ENCODE assay signal across 8 cellular contexts in genomic region chr12:124636138-124636968, GRCh38.
DNase-seq lines count a peak whose midpoint lies in the region; TF ChIP-seq lines count a peak whose summit lies in the region.

No MANE protein-coding gene starts in this region.

- no peaks in the 10 kb centered on the region for H3K36me3 ChIP-seq in HEK293 (ENCODE audit: control insufficient read depth in 2 of 2, insufficient read depth in 1 of 2, low read length in 2 of 2)
- no peaks in the 10 kb centered on the region for H3K36me3 ChIP-seq in tibial nerve

- POLR2A ChIA-PET in HEK293 (lab: Yijun Ruan, JAX) = interaction anchor here (1.0 kb wide), 1 partner anchor 13 kb away, joined by 3 read pairs; no protein-coding TSS in a partner anchor

- DNase-seq in T-helper 1 cell (peak in 3 of 5 donors; percentile 11 to 79 (median 22)), choroid plexus epithelial cell (ENCODE audit: low read depth) (peak; percentile 57), NCI-H1436 treated with DMSO at 0.1 percent for 48 hours (lab: John Stamatoyannopoulos, UW) (no peak), ureter (ENCODE audit: low spot score) (no peak), tibial nerve (ENCODE audit: low spot score in 2 of 2) (no peak), NCI-H526 treated with DMSO at 0.1 percent for 48 hours (lab: John Stamatoyannopoulos, UW) (no peak)
- DNase-seq in stimulated activated CD4-positive, alpha-beta T cell treated with anti-CD3 and anti-CD28 coated beads, Interleukin-12 subunit alpha, Interleukin-12 subunit beta, amount 100 ng/mL, for 24 hours (ENCODE audit: low read depth in 2 of 2) = peak; percentile 44 to 46

- H3K9me3 ChIP-seq in HEK293 (ENCODE audit: control insufficient read depth, insufficient read depth, low read depth, low read length) (no peaks in the 10 kb centered on the region), tibial nerve (no peaks in the 10 kb centered on the region)

- no peak for TF ChIP-seq CTCF in HEK293 (tag by site-specific recombination; IDR thresholded peaks at IDR 0.05)
- TF ChIP-seq CTCF in choroid plexus epithelial cell (conservative IDR thresholded peaks at IDR 0.05; ENCODE audit: low read depth, low read length) = no peak
- TF ChIP-seq CTCF in tibial nerve (IDR thresholded peaks at IDR 0.05) = no peak

- no peak for TF ChIP-seq POLR2A in tibial nerve (IDR thresholded peaks at IDR 0.05)

- no peak for TF ChIP-seq EP300 in tibial nerve (IDR thresholded peaks at IDR 0.05)

- H3K27ac ChIP-seq in HEK293 (ENCODE audit: extremely low read depth, low read depth, low read length) = no peak overlapping the region
- H3K27ac ChIP-seq in tibial nerve = no peak overlapping the region

- H3K4me1 ChIP-seq in HEK293 (ENCODE audit: control insufficient read depth, insufficient read depth, low read length) (no peaks in the 10 kb centered on the region), tibial nerve (peaks cover 0 to 21% (median 0%) of the 10 kb centered on the region in 4 donors)

- H3K27me3 ChIP-seq in tibial nerve = no peaks in the 10 kb centered on the region

- 46 to 47% methylated on average over 10 of the region's 10 CpGs for WGBS in tibial nerve, 2 donors

- H3K4me3 ChIP-seq in HEK293 (ENCODE audit: low read depth, low read length) (no peak overlapping the region), choroid plexus epithelial cell (ENCODE audit: low read depth, low read length) (no peak overlapping the region), tibial nerve (no peak overlapping the region)

- CTCF ChIA-PET in HEK293 (lab: Yijun Ruan, JAX) = interaction anchor here (0.7 to 1.5 kb wide), 3 partner anchors 45 to 712 kb away, joined by 3 to 7 read pairs (median 3); no protein-coding TSS in a partner anchor

TF ChIP-seq in HEK293, 187 proteins besides CTCF, POLR2A, EP300 and RAD21 (continues in another document):
- TF ChIP-seq ZEB2 (tag by site-specific recombination; IDR thresholded peaks at IDR 0.05) = 0 out of 2 replicates have a peak, but pooled peaks have one; percentile 26
- peak; percentile 68 for TF ChIP-seq KLF1 (tag by site-specific recombination; IDR thresholded peaks at IDR 0.05)
- TF ChIP-seq ZSCAN18 (tag by site-specific recombination; IDR thresholded peaks at IDR 0.05) = no peak
- TF ChIP-seq WT1 (tag by site-specific recombination; IDR thresholded peaks at IDR 0.05) = no peak
- no peak for TF ChIP-seq GLI2 (tag by site-specific recombination; IDR thresholded peaks at IDR 0.05; ENCODE audit: borderline replicate concordance, low read depth)
- no peak for TF ChIP-seq ZNF501 (tag by site-specific recombination; IDR thresholded peaks at IDR 0.05)
- no peak for TF ChIP-seq ZSCAN4 (tag by site-specific recombination; IDR thresholded peaks at IDR 0.05)
- no peak for TF ChIP-seq ZNF23 (tag by site-specific recombination; IDR thresholded peaks at IDR 0.05; ENCODE audit: borderline replicate concordance)
- TF ChIP-seq KLF10 (tag by site-specific recombination; IDR thresholded peaks at IDR 0.05) = no peak
- TF ChIP-seq ZNF169 (tag by site-specific recombination; IDR thresholded peaks at IDR 0.05) = no peak
- TF ChIP-seq HOXD13 (CRISPR knock-in tag; IDR thresholded peaks at IDR 0.05; ENCODE audit: borderline replicate concordance) = no peak
- TF ChIP-seq HIC1 (tag by site-specific recombination; IDR thresholded peaks at IDR 0.05) = no peak
- no peak for TF ChIP-seq ZNF266 (tag by site-specific recombination; IDR thresholded peaks at IDR 0.05; ENCODE audit: low read depth)
- no peak for TF ChIP-seq ZSCAN23 (tag by site-specific recombination; IDR thresholded peaks at IDR 0.05)
- no peak for TF ChIP-seq ZBTB1 (tag by site-specific recombination; IDR thresholded peaks at IDR 0.05)
- peak; percentile 94 for TF ChIP-seq ZNF350 (tag by site-specific recombination; IDR thresholded peaks at IDR 0.05)
- no peak for TF ChIP-seq PRDM6 (tag by site-specific recombination; IDR thresholded peaks at IDR 0.05)
- TF ChIP-seq ZNF658 (tag by site-specific recombination; IDR thresholded peaks at IDR 0.05) = no peak

Comparison
In these comparisons a context has a peak if more than half of its experiments do, and no peak if none do; other contexts are left out.
1. DNase-seq: peak in T-helper 1 cell (3 of 5), choroid plexus epithelial cell (single experiment) and stimulated activated CD4-positive, alpha-beta T cell treated with anti-CD3 and anti-CD28 coated beads, Interleukin-12 subunit alpha, Interleukin-12 subunit beta, amount 100 ng/mL, for 24 hours (2 of 2); none in NCI-H1436 treated with DMSO at 0.1 percent for 48 hours (single experiment), ureter (single experiment), tibial nerve (0 of 2) and NCI-H526 treated with DMSO at 0.1 percent for 48 hours (single experiment).